ENCODE assay signal across 1 cellular context in the genomic region with DNA sequence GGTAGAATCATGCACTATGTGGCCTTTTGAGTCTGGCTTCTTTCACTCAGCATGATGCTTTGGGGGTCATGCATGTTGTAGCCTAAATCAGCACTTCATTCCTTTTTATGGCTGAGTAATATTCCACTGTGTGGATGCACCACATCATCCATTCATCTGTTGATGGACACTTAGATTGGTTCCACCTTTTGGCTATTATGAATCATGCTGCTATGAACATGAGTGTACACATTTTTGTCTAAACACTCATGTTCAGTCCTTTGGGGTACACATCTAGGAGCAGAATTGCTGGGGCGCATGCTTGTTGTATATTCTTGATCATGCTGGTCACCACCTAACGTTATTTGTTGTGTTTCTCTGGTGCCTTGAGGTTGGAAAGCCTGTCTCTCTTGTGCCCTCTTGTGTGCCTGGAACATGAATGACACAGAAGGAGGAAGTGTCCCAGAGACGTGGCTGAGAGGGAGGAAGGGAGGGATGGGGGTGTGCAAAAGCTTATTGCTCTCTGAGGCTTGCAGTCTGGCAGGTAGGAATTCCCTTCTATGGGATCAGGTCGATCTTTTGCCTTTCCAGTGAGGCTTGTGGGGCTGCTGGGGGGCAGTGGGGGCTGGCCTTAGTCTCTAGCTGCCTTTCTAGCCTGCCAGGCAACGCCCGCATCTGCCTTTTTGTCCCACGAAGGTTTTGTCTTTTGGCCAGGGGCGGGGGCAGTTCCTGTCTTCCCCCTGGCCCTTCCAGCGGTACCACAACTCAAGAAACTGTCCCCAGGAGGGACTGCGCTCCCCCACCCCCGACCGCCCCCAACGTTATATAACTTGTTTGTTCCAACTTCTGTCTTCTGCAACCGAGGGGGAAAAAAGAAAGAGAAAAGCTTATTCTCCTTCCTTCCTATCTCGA.
TF ChIP-seq lines count a peak whose summit lies in the region.

No MANE protein-coding gene starts in this region.

TF ChIP-seq in GM12878, 131 proteins besides CTCF, POLR2A, EP300 and RAD21:
- TF ChIP-seq MTA3 (IDR thresholded peaks at IDR 0.05; ENCODE audit: borderline replicate concordance, low read length) (no peak), USF2 (IDR thresholded peaks at IDR 0.05; ENCODE audit: borderline replicate concordance, low read depth, low read length) (no peak), SPI1 (IDR thresholded peaks at IDR 0.05; ENCODE audit: borderline replicate concordance, insufficient read depth, low read depth, low read length) (peak; percentile 72; the same call in 1 of the 2 replicates), MLLT1 (IDR thresholded peaks at IDR 0.05) (no peak), PKNOX1 (IDR thresholded peaks at IDR 0.05) (peak; percentile 53; the same call in 1 of the 2 replicates)
- TF ChIP-seq, protein P1, sequence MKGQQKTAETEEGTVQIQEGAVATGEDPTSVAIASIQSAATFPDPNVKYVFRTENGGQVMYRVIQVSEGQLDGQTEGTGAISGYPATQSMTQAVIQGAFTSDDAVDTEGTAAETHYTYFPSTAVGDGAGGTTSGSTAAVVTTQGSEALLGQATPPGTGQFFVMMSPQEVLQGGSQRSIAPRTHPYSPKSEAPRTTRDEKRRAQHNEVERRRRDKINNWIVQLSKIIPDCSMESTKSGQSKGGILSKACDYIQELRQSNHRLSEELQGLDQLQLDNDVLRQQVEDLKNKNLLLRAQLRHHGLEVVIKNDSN (IDR thresholded peaks at IDR 0.05; ENCODE audit: borderline replicate concordance, extremely low read length, insufficient read depth, low read depth, low read length), result no peak
